In the genomic region with DNA sequence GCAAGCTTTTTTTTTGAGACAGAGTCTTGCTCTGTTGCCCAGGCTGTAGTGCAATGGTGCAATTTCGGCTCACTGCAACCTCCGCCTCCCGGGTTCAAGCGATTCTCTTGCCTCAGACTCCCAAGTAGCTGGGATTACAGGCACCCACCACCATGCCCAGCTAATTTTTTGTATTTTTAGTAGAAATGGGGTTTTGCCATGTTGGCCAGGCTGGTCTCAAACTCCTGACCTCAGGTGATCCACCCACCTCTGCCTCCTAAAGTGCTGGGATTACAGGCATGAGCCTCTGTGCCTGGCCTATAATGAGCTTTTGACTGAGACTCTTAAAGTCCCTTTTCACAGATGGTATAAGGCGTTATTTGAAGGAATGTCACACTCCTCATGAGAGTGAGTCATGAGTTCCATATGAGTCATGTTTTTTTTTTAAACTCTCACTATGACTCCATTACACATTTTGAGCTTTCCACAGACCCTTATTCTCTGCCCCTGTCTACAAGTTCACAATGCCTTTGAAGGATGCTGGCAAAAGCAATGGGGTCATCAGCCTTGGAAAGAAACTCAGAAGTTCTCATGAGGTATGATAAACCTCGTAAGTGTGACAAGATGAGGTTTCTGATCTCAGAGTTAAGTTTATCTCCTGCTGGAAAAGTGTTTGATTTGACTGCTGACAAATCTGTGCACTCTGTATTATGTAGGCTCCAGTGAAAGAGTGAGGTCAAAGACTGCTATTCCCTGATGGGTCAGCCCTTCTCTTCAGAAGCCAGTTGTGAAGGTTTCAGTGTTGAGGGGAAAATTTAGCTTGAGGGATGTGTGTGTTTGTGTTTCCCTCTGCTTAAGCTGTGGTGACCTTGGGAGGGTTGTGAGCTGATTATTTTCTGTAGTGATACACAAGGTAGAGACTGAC, we compare ENCODE assay signal across 8 cellular contexts. TPM values are rescaled to one million over a fixed set of nuclear protein-coding genes. Genes with fewer than 3 reads are reported as not detected.
A peak's percentile ranks its signal among the peaks of the same experiment; 100 is the strongest.
DNase-seq lines count a peak whose midpoint lies in the region; ATAC-seq and TF ChIP-seq lines count a peak whose summit lies in the region.
"Not testable (repeated sequence)": the region's sequence is repeated elsewhere in the genome, so short reads cannot be mapped to it uniquely, and the experiment has no call there.

No MANE protein-coding gene starts in this region.

- H3K27me3 ChIP-seq in RWPE2 (ENCODE audit: insufficient read depth, poor library complexity, severe bottlenecking); foreskin keratinocyte: not testable (repeated sequence)

- H3K4me3 ChIP-seq in RWPE2 (ENCODE audit: severe bottlenecking) = not testable (repeated sequence)

- not testable (repeated sequence) for H3K27ac ChIP-seq in RWPE2 (ENCODE audit: poor library complexity, severe bottlenecking); foreskin keratinocyte
- peak overlapping the region; percentile 66 for H3K27ac ChIP-seq in angular gyrus (ENCODE audit: low read depth, low read length)

- ATAC-seq in GM19328 (IDR thresholded peaks at IDR 0.05; ENCODE audit: unreplicated experiment) (peak; percentile 56), HG02642 (IDR thresholded peaks at IDR 0.05; ENCODE audit: poor library complexity, unreplicated experiment) (peak; percentile 74), HG03521 (IDR thresholded peaks at IDR 0.05; ENCODE audit: unreplicated experiment) (peak; percentile 67), RWPE2 (ENCODE audit: low read depth) (peak; percentile 49; the same call in 2 of the 3 replicates), foreskin keratinocyte (peak; percentile 81)

- DNase-seq in Daoy (ENCODE audit: low read depth) (peak; percentile 22), foreskin keratinocyte (peak; percentile 17 to 64)
- DNase-seq in RWPE2 (ENCODE audit: low spot score) = not testable (repeated sequence)
- DNase-seq in stimulated activated CD4-positive, alpha-beta T cell treated with anti-CD3 and anti-CD28 coated beads, Interleukin-15, amount 100 ng/mL, for 24 hours = peak; percentile 8

- not testable (repeated sequence) for H3K9me3 ChIP-seq in RWPE2 (ENCODE audit: severe bottlenecking)

- not testable (repeated sequence) for TF ChIP-seq CTCF in RWPE2 (IDR thresholded peaks at IDR 0.05; ENCODE audit: poor library complexity, severe bottlenecking); foreskin keratinocyte (conservative IDR thresholded peaks at IDR 0.05)

- H3K36me3 ChIP-seq in RWPE2 (ENCODE audit: low read depth) = not testable (repeated sequence)

- H3K4me1 ChIP-seq in RWPE2 (ENCODE audit: insufficient read depth, poor library complexity, severe bottlenecking); foreskin keratinocyte: not testable (repeated sequence)

RNA-seq across cellular contexts. Expression of gene PGK1, which starts 39.1 kb away (rescaled TPM):
- total RNA-seq in Daoy (2014; rRNA removed; shearing (Covaris generic)) = 282 and 355 TPM in 2 replicates
- 302 and 309 TPM in 2 replicates for total RNA-seq in foreskin keratinocyte
- 275 and 317 TPM in 2 replicates for polyA plus RNA-seq in foreskin keratinocyte
